In the genomic region with DNA sequence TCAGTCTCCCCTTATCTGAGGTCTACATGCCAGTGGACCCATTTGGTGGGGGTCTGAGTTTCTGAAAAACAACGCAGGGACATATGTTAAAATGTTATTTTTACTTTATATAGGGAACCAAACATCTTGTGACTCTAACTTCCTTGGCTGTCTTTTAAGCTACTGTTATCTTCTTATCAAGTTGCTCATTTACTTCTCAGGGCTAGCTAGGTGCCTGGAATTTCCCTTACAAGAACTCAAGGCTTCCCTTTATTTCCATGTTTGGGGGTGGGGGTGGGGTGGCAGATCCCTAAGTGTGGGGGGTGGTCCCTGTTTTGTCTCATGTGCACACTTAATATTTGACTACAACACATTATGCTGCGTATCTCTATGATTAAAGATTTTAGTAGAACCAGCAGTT, we compare ENCODE assay signal across 25 cellular contexts. TPM values are rescaled to one million over a fixed set of nuclear protein-coding genes. Genes with fewer than 3 reads are reported as not detected.
"Had no signal": no experiment of that assay in that cellular context is flagged by ENCODE, and none has a peak within 500 bp of the region (broad histone marks: within the 10 kb centered on the region; RNA-seq: fewer than 3 reads in every experiment).

No MANE protein-coding gene starts in this region.

- H3K9ac ChIP-seq: neural progenitor cell, SK-N-SH had no signal

- H3K9me3 ChIP-seq: left lung, mucosa of descending colon, right lobe of liver, SK-N-SH, stomach, upper lobe of left lung had no signal

- H3K9me2 ChIP-seq: SK-N-SH had no signal

- H3K27ac Mint-ChIP-seq: activated naive CD4-positive, alpha-beta T cell treated with anti-CD3 and anti-CD28 coated beads, Interleukin-2, amount 50 U/mL, for 24 hours; dendritic cell treated with granulocyte-macrophage colony-stimulating factor and Interleukin-4, amounts not matched to agents 40 ng/mL and 50 ng/mL, for 4 days; naive B cell; neural progenitor cell; stimulated activated effector memory CD8-positive, alpha-beta T cell treated with anti-CD3 and anti-CD28 coated beads, Interleukin-12 subunit alpha, Interleukin-12 subunit beta, amount 100 ng/mL, for 72 hours; T-cell had no signal

- FAIRE-seq: bronchial epithelial cell, kidney had no signal

- H3K36me3 ChIP-seq: left lung, neural progenitor cell, right lobe of liver, stomach, upper lobe of left lung had no signal

- H3K4me2 ChIP-seq: neural progenitor cell, SK-N-SH had no signal

- H3K4me3 Mint-ChIP-seq: activated naive CD4-positive, alpha-beta T cell treated with anti-CD3 and anti-CD28 coated beads, Interleukin-2, amount 50 U/mL, for 24 hours; dendritic cell treated with granulocyte-macrophage colony-stimulating factor and Interleukin-4, amounts not matched to agents 40 ng/mL and 50 ng/mL, for 4 days; naive B cell; neural progenitor cell; stimulated activated effector memory CD8-positive, alpha-beta T cell treated with anti-CD3 and anti-CD28 coated beads, Interleukin-12 subunit alpha, Interleukin-12 subunit beta, amount 100 ng/mL, for 72 hours; T-cell had no signal

- H3K27me3 ChIP-seq: foreskin keratinocyte, left lung, neural progenitor cell, right lobe of liver, stomach, upper lobe of left lung had no signal

- DNase-seq: activated CD4-positive, alpha-beta T cell treated with anti-CD3 and anti-CD28 coated beads, Interleukin-2, amount 50 U/mL, for 1 hour; activated CD4-positive, CD25-positive, alpha-beta regulatory T cell treated with anti-CD3 and anti-CD28 coated beads, Interleukin-2, amount 50 U/mL, for 72 hours; activated CD8-positive, alpha-beta memory T cell treated with anti-CD3 and anti-CD28 coated beads for 24 hours; activated CD8-positive, alpha-beta memory T cell treated with anti-CD3 and anti-CD28 coated beads, Interleukin-2, amount 50 U/mL, for 48 hours; activated effector memory CD4-positive, alpha-beta T cell treated with Interleukin-2 at 50 U/mL for 16 hours; activated T-cell treated with anti-CD3 and anti-CD28 coated beads, Interleukin-2, amount 50 U/mL, for 48 hours; effector CD8-positive, alpha-beta T cell; foreskin keratinocyte; kidney; left lung; mucosa of descending colon; naive B cell; right lobe of liver; SK-N-SH; stimulated activated CD4-positive, alpha-beta T cell treated with anti-CD3 and anti-CD28 coated beads, Interleukin-4, amount 100 ng/mL, for 24 hours; stomach; T-cell; T-helper 9 cell; upper lobe of left lung had no signal

- H3K36me3 Mint-ChIP-seq: activated naive CD4-positive, alpha-beta T cell treated with anti-CD3 and anti-CD28 coated beads, Interleukin-2, amount 50 U/mL, for 24 hours; naive B cell; neural progenitor cell; stimulated activated effector memory CD8-positive, alpha-beta T cell treated with anti-CD3 and anti-CD28 coated beads, Interleukin-12 subunit alpha, Interleukin-12 subunit beta, amount 100 ng/mL, for 72 hours; T-cell had no signal

- H3K4me1 ChIP-seq: foreskin keratinocyte, left lung, right lobe of liver, upper lobe of left lung had no signal

- H3K27me3 Mint-ChIP-seq: activated naive CD4-positive, alpha-beta T cell treated with anti-CD3 and anti-CD28 coated beads, Interleukin-2, amount 50 U/mL, for 24 hours; dendritic cell treated with granulocyte-macrophage colony-stimulating factor and Interleukin-4, amounts not matched to agents 40 ng/mL and 50 ng/mL, for 4 days; naive B cell; T-cell had no signal

- H3K27ac ChIP-seq: foreskin keratinocyte, left lung, neural progenitor cell, right lobe of liver, stomach, upper lobe of left lung, VCaP had no signal

- H3K4me3 ChIP-seq: left lung, mucosa of descending colon, neural progenitor cell, right lobe of liver, stomach, upper lobe of left lung had no signal

- H3K4me1 Mint-ChIP-seq: activated naive CD4-positive, alpha-beta T cell treated with anti-CD3 and anti-CD28 coated beads, Interleukin-2, amount 50 U/mL, for 24 hours; naive B cell; stimulated activated effector memory CD8-positive, alpha-beta T cell treated with anti-CD3 and anti-CD28 coated beads, Interleukin-12 subunit alpha, Interleukin-12 subunit beta, amount 100 ng/mL, for 72 hours; T-cell had no signal

- H3K9me3 Mint-ChIP-seq: activated naive CD4-positive, alpha-beta T cell treated with anti-CD3 and anti-CD28 coated beads, Interleukin-2, amount 50 U/mL, for 24 hours; dendritic cell treated with granulocyte-macrophage colony-stimulating factor and Interleukin-4, amounts not matched to agents 40 ng/mL and 50 ng/mL, for 4 days; naive B cell; neural progenitor cell; stimulated activated effector memory CD8-positive, alpha-beta T cell treated with anti-CD3 and anti-CD28 coated beads, Interleukin-12 subunit alpha, Interleukin-12 subunit beta, amount 100 ng/mL, for 72 hours; T-cell had no signal

RNA-seq across cellular contexts. Expression of a gene that starts 31.6 kb away (rescaled TPM):
- total RNA-seq: T-cell had no signal
